In genomic region chr17:41917192-41917591, GRCh38 we compare ENCODE assay signal across 8 cellular contexts. TPM values are rescaled to one million over a fixed set of nuclear protein-coding genes. Genes with fewer than 3 reads are reported as not detected.
DNase-seq lines count a peak whose midpoint lies in the region; ATAC-seq, FAIRE-seq and TF ChIP-seq lines count a peak whose summit lies in the region.

No MANE protein-coding gene starts in this region.

- intact Hi-C loops in PC-9 (cut with micrococcal nuclease; ENCODE audit: unreplicated experiment): no loop called here
- intact Hi-C loops in endothelial cell of umbilical vein (cut with micrococcal nuclease): no loop called here

- dilution Hi-C loops in endothelial cell of umbilical vein (cut with MboI; ENCODE audit: extremely low pct_ligation_motif_present, low sequenced_read_pairs): no loop called here

- TF ChIP-seq CTCF in PC-9 (conservative IDR thresholded peaks at IDR 0.05) (no peak), endothelial cell of umbilical vein (IDR thresholded peaks at IDR 0.05; ENCODE audit: extremely low read depth in 1 of 2, insufficient read depth in 1 of 2, low read depth in 1 of 2, low read length in 2 of 2) (no peak), omental fat pad (IDR thresholded peaks at IDR 0.05) (no peak)

- BruUV-seq in PC-9 (replicated peaks; lab: Mats Ljungman, UMichigan) (no TSS peak), endothelial cell of umbilical vein (replicated peaks; lab: Mats Ljungman, UMichigan) (no TSS peak)

- H3K9me3 ChIP-seq in PC-9 (ENCODE audit: insufficient read depth, low read depth): no peaks in the 10 kb centered on the region
- no peaks in the 10 kb centered on the region for H3K9me3 ChIP-seq in endothelial cell of umbilical vein (replicated peaks; ENCODE audit: control insufficient read depth, insufficient read depth, low read length)

- ATAC-seq in omental fat pad (ENCODE audit: low FRiP score) (peak; percentile 38), HG03378 (IDR thresholded peaks at IDR 0.05; ENCODE audit: unreplicated experiment) (no peak), HG03175 (IDR thresholded peaks at IDR 0.05; ENCODE audit: unreplicated experiment) (no peak)

- TF ChIP-seq POLR2A in endothelial cell of umbilical vein (IDR thresholded peaks at IDR 0.05; ENCODE audit: low read depth, low read length): no peak

- CTCF ChIA-PET in PC-9 (lab: Charles Lee) (no interaction called here), endothelial cell of umbilical vein (lab: Charles Lee) (interaction anchor here (3.2 to 3.3 kb wide), 2 partner anchors 13 to 41 kb away, joined by 22 to 26 read pairs; partner anchors contain the start of gene ODAD4)

- H3K4me2 ChIP-seq in PC-9 (peak overlapping the region; percentile 98), endothelial cell of umbilical vein (ENCODE audit: insufficient read depth, low read length) (peak overlapping the region; percentile 86)

- POLR2A ChIA-PET in PC-9 (lab: Charles Lee; ENCODE audit: unreplicated experiment) (no interaction called here), endothelial cell of umbilical vein (lab: Charles Lee) (interaction anchor here (0.7 to 1.1 kb wide), 2 partner anchors 12 to 82 kb away, joined by 3 to 6 read pairs; no protein-coding TSS in a partner anchor)

- no peaks in the 10 kb centered on the region for H3K9me2 ChIP-seq in PC-9 (ENCODE audit: insufficient read depth)

- H2AFZ ChIP-seq in PC-9: no peak overlapping the region
- no peak overlapping the region for H2AFZ ChIP-seq in endothelial cell of umbilical vein (ENCODE audit: low read depth, low read length)

- no peak overlapping the region for H3K9ac ChIP-seq in endothelial cell of umbilical vein (replicated peaks; ENCODE audit: extremely low read depth, insufficient read depth, low read length)

- H3K36me3 ChIP-seq in PC-9 (ENCODE audit: low read depth) (no peaks in the 10 kb centered on the region), endothelial cell of umbilical vein (ENCODE audit: control insufficient read depth in 2 of 2, extremely low read depth in 1 of 2, insufficient read depth in 2 of 2, low read length in 2 of 2) (peaks cover 12 to 13% of the 10 kb centered on the region in 2 experiments)

- H3K4me1 ChIP-seq in PC-9 (replicated peaks; ENCODE audit: insufficient read depth) (peaks cover 38% of the 10 kb centered on the region), endothelial cell of umbilical vein (ENCODE audit: control insufficient read depth, extremely low read depth, insufficient read depth, low read length) (peaks cover 20% of the 10 kb centered on the region)

- H3K79me2 ChIP-seq in PC-9 (ENCODE audit: low read depth) (peaks cover 65% of the 10 kb centered on the region), endothelial cell of umbilical vein (ENCODE audit: control insufficient read depth, insufficient read depth, low read length) (peaks cover 66% of the 10 kb centered on the region)

- H3K4me3 ChIP-seq in PC-9: peak overlapping the region; percentile 98
- peak overlapping the region in 2 of 3 experiments; percentile 85 to 88 for H3K4me3 ChIP-seq in endothelial cell of umbilical vein (replicated peaks in 1 of 3; ENCODE audit: insufficient read depth in 1 of 3, low read depth in 1 of 3, low read length in 3 of 3)

- DNase-seq in G401 (ENCODE audit: low spot score): peak; percentile 39
- no peak for DNase-seq in PC-9
- DNase-seq in endothelial cell of umbilical vein (ENCODE audit: low read depth, low spot score): peak; percentile 29
- no peak for DNase-seq in omental fat pad (ENCODE audit: low spot score)
- DNase-seq in DMS153 treated with DMSO at 0.1 percent for 48 hours (lab: John Stamatoyannopoulos, UW; ENCODE audit: unreplicated experiment): no peak
- DNase-seq in iPS-NIHi7 (ENCODE audit: extremely low spot score): no peak

- FAIRE-seq in endothelial cell of umbilical vein (lab: Jason Lieb, UNC): peak; percentile 46

- H3K9me1 ChIP-seq in endothelial cell of umbilical vein (replicated peaks; ENCODE audit: control insufficient read depth, extremely low read depth, insufficient read depth, low read length): no peaks in the 10 kb centered on the region

- H4K20me1 ChIP-seq in PC-9 (ENCODE audit: insufficient read depth): peaks cover 43% of the 10 kb centered on the region
- no peaks in the 10 kb centered on the region for H4K20me1 ChIP-seq in endothelial cell of umbilical vein (replicated peaks; ENCODE audit: control insufficient read depth, extremely low read depth, insufficient read depth, low read length)

- H3K27me3 ChIP-seq in PC-9 (ENCODE audit: insufficient read depth, low read depth) (no peaks in the 10 kb centered on the region), endothelial cell of umbilical vein (ENCODE audit: control insufficient read depth in 2 of 2, insufficient read depth in 2 of 2, low read length in 2 of 2) (no peaks in the 10 kb centered on the region)

- H3F3A ChIP-seq in PC-9 (ENCODE audit: insufficient read depth, low read depth): peaks cover 17% of the 10 kb centered on the region

- H3K27ac ChIP-seq in PC-9 (no peak overlapping the region), endothelial cell of umbilical vein (ENCODE audit: insufficient read depth, low read depth, low read length) (no peak overlapping the region)

- in situ Hi-C loops in G401 (cut with HindIII; ENCODE audit: low sequenced_read_pairs): no loop called here

TF ChIP-seq in endothelial cell of umbilical vein, 7 proteins besides CTCF, POLR2A, EP300 and RAD21:
- TF ChIP-seq, protein P1, sequence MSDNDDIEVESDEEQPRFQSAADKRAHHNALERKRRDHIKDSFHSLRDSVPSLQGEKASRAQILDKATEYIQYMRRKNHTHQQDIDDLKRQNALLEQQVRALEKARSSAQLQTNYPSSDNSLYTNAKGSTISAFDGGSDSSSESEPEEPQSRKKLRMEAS (IDR thresholded peaks at IDR 0.05; ENCODE audit: insufficient read depth, insufficient read length): no peak
- TF ChIP-seq JUN (IDR thresholded peaks at IDR 0.05; ENCODE audit: borderline replicate concordance, insufficient read depth, insufficient read length, low read depth) (no peak), EZH2 (IDR thresholded peaks at IDR 0.05; ENCODE audit: borderline replicate concordance, low read depth, low read length, severe bottlenecking) (no peak), POLR2AphosphoS5 (IDR thresholded peaks at IDR 0.05; ENCODE audit: insufficient read depth, low read depth, low read length) (no peak), GATA2 (IDR thresholded peaks at IDR 0.05; ENCODE audit: insufficient read depth, insufficient read length, low read depth, low read length) (no peak), MYC (IDR thresholded peaks at IDR 0.05; ENCODE audit: low read depth, low read length) (no peak), FOS (IDR thresholded peaks at IDR 0.05; ENCODE audit: borderline replicate concordance, insufficient read depth, low read length) (no peak)

RNA-seq across cellular contexts. Expression of gene ACLY, which starts 1.6 kb away (rescaled TPM):
- total RNA-seq in G401 (2014; rRNA removed; shearing (Covaris generic)): 193 and 255 TPM in 2 replicates
- total RNA-seq in PC-9 (2021) (106 and 184 TPM in 2 replicates), endothelial cell of umbilical vein (324 and 329 TPM in 2 replicates), omental fat pad (100 to 1,000 TPM in 3 of 4 donors, 10 to 100 TPM in 1; 91.6 to 133 (median 111) TPM)
- polyA plus RNA-seq in endothelial cell of umbilical vein: 174 and 176 TPM in 2 replicates
- 178 and 181 TPM in 2 replicates for polyA plus RNA-seq in endothelial cell of umbilical vein (2011; cell fraction: cytosol; rRNA removed)
- 233 and 236 TPM in 2 replicates for polyA plus RNA-seq in endothelial cell of umbilical vein (2011; cell fraction: nucleus; rRNA removed)
- polyA plus RNA-seq in endothelial cell of umbilical vein (2012): 192 and 195 TPM in 2 replicates
- polyA minus RNA-seq in endothelial cell of umbilical vein: 400 and 417 TPM in 2 replicates
- 189 TPM for polyA minus RNA-seq in endothelial cell of umbilical vein (2011; cell fraction: cytosol; rRNA and poly(A)+ RNA removed)
- 122 and 125 TPM in 2 replicates for polyA minus RNA-seq in endothelial cell of umbilical vein (2011; cell fraction: nucleus; rRNA and poly(A)+ RNA removed)

RNA-seq across cellular contexts. Expression of gene ODAD4, which starts 13.2 kb away (rescaled TPM):
- total RNA-seq in G401 (2014; rRNA removed; shearing (Covaris generic)): 1.7 TPM in 1 of 2 replicates, not detected in the other
- total RNA-seq in PC-9 (2021) (3.0 and 4.0 TPM in 2 replicates), endothelial cell of umbilical vein (0.60 and 1.0 TPM in 2 replicates), omental fat pad (under 1 TPM; 0.19 to 0.96 (median 0.49) TPM)
- polyA plus RNA-seq in endothelial cell of umbilical vein: 0.19 TPM in 1 of 2 replicates, not detected in the other
- polyA plus RNA-seq in endothelial cell of umbilical vein (2011; cell fraction: cytosol; rRNA removed): 0.06 and 0.17 TPM in 2 replicates
- 1.1 and 1.2 TPM in 2 replicates for polyA plus RNA-seq in endothelial cell of umbilical vein (2011; cell fraction: nucleus; rRNA removed)
- 0.74 and 0.75 TPM in 2 replicates for polyA plus RNA-seq in endothelial cell of umbilical vein (2012)
- polyA minus RNA-seq in endothelial cell of umbilical vein: 0.17 and 0.34 TPM in 2 replicates
- not detected for polyA minus RNA-seq in endothelial cell of umbilical vein (2011; cell fraction: cytosol; rRNA and poly(A)+ RNA removed)
- 0.58 and 0.72 TPM in 2 replicates for polyA minus RNA-seq in endothelial cell of umbilical vein (2011; cell fraction: nucleus; rRNA and poly(A)+ RNA removed)

RNA-seq across cellular contexts. Expression of gene CNP, which starts 49.4 kb away (rescaled TPM):
- 55.4 and 76.7 TPM in 2 replicates for total RNA-seq in G401 (2014; rRNA removed; shearing (Covaris generic))
- 60.6 and 64.7 TPM in 2 replicates for total RNA-seq in PC-9 (2021)
- total RNA-seq in endothelial cell of umbilical vein: 84.9 and 88.3 TPM in 2 replicates
- 48.6 and 49.4 TPM in 2 replicates for polyA plus RNA-seq in endothelial cell of umbilical vein
- 36.9 and 45.8 TPM in 2 replicates for polyA plus RNA-seq in endothelial cell of umbilical vein (2011; cell fraction: cytosol; rRNA removed)
- polyA plus RNA-seq in endothelial cell of umbilical vein (2011; cell fraction: nucleus; rRNA removed): 33.7 and 34.5 TPM in 2 replicates
- polyA plus RNA-seq in endothelial cell of umbilical vein (2012): 56.7 and 63.5 TPM in 2 replicates
- 137 and 194 TPM in 2 replicates for polyA minus RNA-seq in endothelial cell of umbilical vein
- 37.2 TPM for polyA minus RNA-seq in endothelial cell of umbilical vein (2011; cell fraction: cytosol; rRNA and poly(A)+ RNA removed)
- 25.3 and 45.3 TPM in 2 replicates for polyA minus RNA-seq in endothelial cell of umbilical vein (2011; cell fraction: nucleus; rRNA and poly(A)+ RNA removed)
- 10 to 100 TPM; 42.2 to 62.9 (median 49.8) TPM for total RNA-seq in omental fat pad

RNA-seq across cellular contexts. Expression of gene KLHL11, which starts 52.0 kb away (rescaled TPM):
- total RNA-seq in G401 (2014; rRNA removed; shearing (Covaris generic)): 13.4 and 16.2 TPM in 2 replicates
- total RNA-seq in PC-9 (2021) (13.3 and 14.5 TPM in 2 replicates), endothelial cell of umbilical vein (11.0 and 12.6 TPM in 2 replicates), omental fat pad (10 to 100 TPM; 16.2 to 18.8 (median 18.0) TPM)
- 2.9 and 3.1 TPM in 2 replicates for polyA plus RNA-seq in endothelial cell of umbilical vein
- 3.0 and 3.4 TPM in 2 replicates for polyA plus RNA-seq in endothelial cell of umbilical vein (2011; cell fraction: cytosol; rRNA removed)
- polyA plus RNA-seq in endothelial cell of umbilical vein (2011; cell fraction: nucleus; rRNA removed): 2.6 and 3.9 TPM in 2 replicates
- polyA plus RNA-seq in endothelial cell of umbilical vein (2012): 1.4 and 1.9 TPM in 2 replicates
- 25.0 and 33.0 TPM in 2 replicates for polyA minus RNA-seq in endothelial cell of umbilical vein
- 30.5 TPM for polyA minus RNA-seq in endothelial cell of umbilical vein (2011; cell fraction: cytosol; rRNA and poly(A)+ RNA removed)
- polyA minus RNA-seq in endothelial cell of umbilical vein (2011; cell fraction: nucleus; rRNA and poly(A)+ RNA removed): 5.4 and 8.3 TPM in 2 replicates

Comparison
In these comparisons a context has a peak if more than half of its experiments do, and no peak if none do; other contexts are left out.
1. DNase-seq: peak in G401 (single experiment) and endothelial cell of umbilical vein (single experiment); none in PC-9 (0 of 2), omental fat pad (single experiment), DMS153 treated with DMSO at 0.1 percent for 48 hours (single experiment) and iPS-NIHi7 (single experiment).